ENCODE assay signal across 8 cellular contexts in genomic region chr1:111139956-111140679, GRCh38. TPM values are rescaled to one million over a fixed set of nuclear protein-coding genes. Genes with fewer than 3 reads are reported as not detected.
DNase-seq lines count a peak whose midpoint lies in the region; ATAC-seq and TF ChIP-seq lines count a peak whose summit lies in the region.

CEPT1 (plus strand) TSS chr1:111140223; CDS start chr1:111147715, 7,492 bp downstream.
DRAM2 (minus strand) TSS chr1:111140093; CDS start chr1:111131554, 8,539 bp downstream.

- CTCF ChIA-PET in activated CD8-positive, alpha-beta memory T cell treated with anti-CD3 and anti-CD28 coated beads for 36 hours (lab: Charles Lee): interaction anchor here (0.8 to 0.9 kb wide), 2 partner anchors 12 to 80 kb away, joined by 3 to 4 read pairs; no protein-coding TSS in a partner anchor

- POLR2A ChIA-PET in activated CD8-positive, alpha-beta memory T cell treated with anti-CD3 and anti-CD28 coated beads for 36 hours (lab: Charles Lee): interaction anchor here (0.8 to 2.0 kb wide), 3 partner anchors 43 to 79 kb away, joined by 3 to 7 read pairs (median 4); no protein-coding TSS in a partner anchor

- peak; percentile 96 for DNase-seq in CMK (ENCODE audit: low read depth)
- peak; percentile 93 for DNase-seq in GM20000 (ENCODE audit: low spot score)
- peak; percentile 85 for DNase-seq in HS-5 (ENCODE audit: low read depth)
- peak; percentile 39 for DNase-seq in NK-92 (lab: John Stamatoyannopoulos, UW; ENCODE audit: unreplicated experiment)
- DNase-seq in effector memory CD8-positive, alpha-beta T cell: peak; percentile 93 to 95 (median 93)
- DNase-seq in medulla oblongata (ENCODE audit: extremely low spot score): peak; percentile 96
- peak; percentile 81 to 97 (median 84) for DNase-seq in stimulated activated CD4-positive, alpha-beta T cell treated with anti-CD3 and anti-CD28 coated beads, TNF-alpha, amount 100 ng/mL, for 48 hours (ENCODE audit: low read depth in 3 of 3)

- H3K27ac Mint-ChIP-seq in effector memory CD8-positive, alpha-beta T cell: peak within 1 kb of the TSS; percentile 94 to 96

- peak; percentile 81 for ATAC-seq in effector memory CD8-positive, alpha-beta T cell (replicated peaks)

- H3K27me3 Mint-ChIP-seq in effector memory CD8-positive, alpha-beta T cell: no peaks in the 10 kb centered on the region

- H3K9me3 Mint-ChIP-seq in effector memory CD8-positive, alpha-beta T cell: no peaks in the 10 kb centered on the region

- H3K4me3 Mint-ChIP-seq in effector memory CD8-positive, alpha-beta T cell: peak within 1 kb of the TSS; percentile 90 to 94

- peaks cover 26% of the 10 kb centered on the region for H3K36me3 Mint-ChIP-seq in effector memory CD8-positive, alpha-beta T cell (ENCODE audit: insufficient read depth)

- H3K4me1 Mint-ChIP-seq in effector memory CD8-positive, alpha-beta T cell (ENCODE audit: low read depth in 2 of 2): peaks cover 27 to 46% of the 10 kb centered on the region in 2 donors

- no peak for TF ChIP-seq CTCF in GM20000 (IDR thresholded peaks at IDR 0.05; ENCODE audit: extremely low read depth, missing control alignments)

RNA-seq across cellular contexts. Expression of gene CEPT1, which starts in this region (rescaled TPM):
- 10 to 100 TPM; 36.3 to 37.3 TPM for total RNA-seq in activated CD8-positive, alpha-beta memory T cell treated with anti-CD3 and anti-CD28 coated beads for 36 hours

RNA-seq across cellular contexts. Expression of gene DRAM2, which starts in this region (rescaled TPM):
- 10 to 100 TPM; 26.9 to 27.8 TPM for total RNA-seq in activated CD8-positive, alpha-beta memory T cell treated with anti-CD3 and anti-CD28 coated beads for 36 hours

Comparison
In these comparisons a context has a peak if more than half of its experiments do, and no peak if none do; other contexts are left out.
1. Peak in every context shown above with its lines: DNase-seq and ATAC-seq.
2. DNase-seq: peak in every context shown above with its lines; median percentile 96 in CMK; 96 in medulla oblongata; 93 in GM20000; 93 in effector memory CD8-positive, alpha-beta T cell; 85 in HS-5; 84 in stimulated activated CD4-positive, alpha-beta T cell treated with anti-CD3 and anti-CD28 coated beads, TNF-alpha, amount 100 ng/mL, for 48 hours; 39 in NK-92.